1 cellular context compared by ENCODE assay signal in the genomic region with DNA sequence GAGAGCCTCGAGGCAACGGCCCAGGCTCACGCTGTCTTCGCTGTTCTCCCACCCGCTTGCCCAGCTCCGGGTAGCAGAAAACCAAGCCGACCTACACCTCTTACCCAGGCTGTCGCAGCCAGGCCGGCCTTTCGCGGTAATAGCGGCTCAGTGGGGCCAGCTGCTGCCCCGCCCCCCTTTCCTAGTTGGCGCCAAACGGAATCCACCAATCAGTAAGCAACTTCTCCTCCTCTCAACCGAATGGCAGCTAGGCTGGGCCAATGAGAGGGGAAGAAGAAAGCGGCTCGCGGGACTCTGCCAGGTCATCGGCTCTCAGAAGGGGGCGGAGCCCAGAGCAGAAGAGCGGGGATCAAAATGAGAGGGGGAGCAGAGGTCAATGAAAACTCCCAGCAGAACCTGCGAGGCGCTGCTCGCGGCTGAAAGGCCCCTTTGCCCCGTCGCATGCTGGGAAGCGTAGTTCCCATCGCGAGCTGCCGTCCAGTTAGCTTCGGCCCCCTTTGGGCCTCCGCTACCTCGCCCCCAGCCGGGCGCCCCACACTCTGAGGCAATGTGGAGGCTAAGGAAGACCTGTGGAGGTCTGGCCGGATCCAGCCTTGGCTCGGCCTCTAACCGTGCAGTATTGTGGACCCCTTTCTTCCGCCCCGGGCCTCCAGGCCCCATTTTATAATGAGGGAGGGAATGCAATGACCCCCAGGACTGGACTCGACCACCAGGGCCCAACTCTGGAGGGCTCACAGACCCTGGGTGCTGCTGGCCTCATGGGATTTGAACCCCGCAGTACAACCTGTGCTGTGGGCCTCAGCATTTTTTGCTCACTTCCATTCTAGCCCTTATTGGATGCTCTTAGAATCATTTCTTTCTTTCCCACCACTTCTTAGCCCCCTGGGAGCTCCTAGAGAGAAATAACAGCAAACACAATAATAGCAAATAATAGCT.
A peak's percentile ranks its signal among the peaks of the same experiment; 100 is the strongest.
TF ChIP-seq lines count a peak whose summit lies in the region.

A gene (minus strand): TSS at position 152 of the 936 bp plus-strand sequence. CDS start 470 bp downstream, outside the sequence.

TF ChIP-seq in GM12878, 131 proteins besides CTCF, POLR2A, EP300 and RAD21 (continued from another document):
- TF ChIP-seq TCF3 (IDR thresholded peaks at IDR 0.05; ENCODE audit: borderline replicate concordance, insufficient read depth, low read depth, low read length) (peak; percentile 28; the same call in 1 of the 2 replicates), EGR1 (IDR thresholded peaks at IDR 0.05; ENCODE audit: borderline replicate concordance in 1 of 2, low read depth in 2 of 2, low read length in 2 of 2) (no peak), TAF1 (IDR thresholded peaks at IDR 0.05; ENCODE audit: borderline replicate concordance, low read depth, low read length) (peak; percentile 65; the same call in 1 of the 2 replicates)
